10 cellular contexts compared by ENCODE assay signal in genomic region chr1:31811605-31812004, GRCh38. TPM values are rescaled to one million over a fixed set of nuclear protein-coding genes. Genes with fewer than 3 reads are reported as not detected.
DNase-seq lines count a peak whose midpoint lies in the region; ATAC-seq and TF ChIP-seq lines count a peak whose summit lies in the region.
"Had no signal": no experiment of that assay in that cellular context is flagged by ENCODE, and none has a peak within 500 bp of the region (broad histone marks: within the 10 kb centered on the region; RNA-seq: fewer than 3 reads in every experiment).

No MANE protein-coding gene starts in this region.

- no peak overlapping the region for H2BK20ac ChIP-seq in H9 (ENCODE audit: low read depth, low read length, poor library complexity, severe bottlenecking)

- no peak overlapping the region for H3K4ac ChIP-seq in H9 (ENCODE audit: low read depth, low read length)

- no peaks in the 10 kb centered on the region for H3K27me3 ChIP-seq in H9 (ENCODE audit: insufficient read depth, low read length)
- H3K27me3 ChIP-seq in upper lobe of right lung = no peaks in the 10 kb centered on the region
- H3K27me3 ChIP-seq: vagina had no signal

- H3K79me1 ChIP-seq in H9 (ENCODE audit: insufficient read depth, low read depth, low read length, poor library complexity, severe bottlenecking) = no peaks in the 10 kb centered on the region

- H4K20me1 ChIP-seq in H9 (ENCODE audit: control insufficient read depth, insufficient read depth, insufficient read length) = no peaks in the 10 kb centered on the region

- ATAC-seq in omental fat pad (ENCODE audit: low FRiP score) (peak; percentile 29), HG02610 (IDR thresholded peaks at IDR 0.05; ENCODE audit: unreplicated experiment) (no peak), GM18870 (IDR thresholded peaks at IDR 0.05; ENCODE audit: unreplicated experiment) (no peak), upper lobe of right lung (no peak)
- ATAC-seq in stimulated activated naive CD8-positive, alpha-beta T cell treated with anti-CD3 and anti-CD28 coated beads, Interleukin-15, Interleukin-2, amounts not matched to agents 100 U/mL and 50 U/mL, for 24 hours = no peak

- H3K56ac ChIP-seq in H9 (ENCODE audit: insufficient read length, low read depth, low read length) = no peak overlapping the region

- H3K27ac ChIP-seq in H9 (ENCODE audit: insufficient read length, low read depth, low read length) = no peak overlapping the region
- H3K27ac ChIP-seq in upper lobe of right lung = no peak overlapping the region
- H3K27ac ChIP-seq: PC-9, vagina had no signal

- H3K4me3 ChIP-seq in upper lobe of right lung = no peak overlapping the region
- H3K4me3 ChIP-seq: PC-9, vagina had no signal

- H3K4me3 Mint-ChIP-seq in H9 (no peak overlapping the region), endothelial cell (ENCODE audit: unreplicated experiment) (no peak overlapping the region)

- no peak overlapping the region for H2BK120ac ChIP-seq in H9 (ENCODE audit: low read depth, low read length, poor library complexity, severe bottlenecking)

- peaks cover 4 to 9% of the 10 kb centered on the region in 2 experiments; a peak in 4 of 5 replicates for H3K9me3 Mint-ChIP-seq in H9
- no peaks in the 10 kb centered on the region for H3K9me3 Mint-ChIP-seq in endothelial cell (ENCODE audit: unreplicated experiment)

- no peak overlapping the region for H2AFZ ChIP-seq in H9 (ENCODE audit: low read length)
- H2AFZ ChIP-seq: PC-9 had no signal

- H3K9ac ChIP-seq in H9 (ENCODE audit: extremely low read depth, insufficient read length, low read length) = no peak overlapping the region

- peaks cover 8 to 10% of the 10 kb centered on the region in 2 experiments for H3K4me1 Mint-ChIP-seq in H9
- no peaks in the 10 kb centered on the region for H3K4me1 Mint-ChIP-seq in endothelial cell (ENCODE audit: unreplicated experiment)

- WGBS in H9 (ENCODE audit: extremely low coverage, insufficient read length, low lambda C conversion rate) = no CpG with 5 or more reads among the region's 7 CpGs

- DNase-seq in H9 (peak; percentile 71), NCI-H446 treated with DMSO at 0.1 percent for 48 hours (lab: John Stamatoyannopoulos, UW) (peak; percentile 22), endothelial cell (ENCODE audit: low spot score) (peak; percentile 43), omental fat pad (ENCODE audit: low spot score) (no peak), upper lobe of right lung (no peak)
- no peak for DNase-seq in stimulated activated naive CD8-positive, alpha-beta T cell treated with anti-CD3 and anti-CD28 coated beads, Interleukin-15, Interleukin-2, amounts not matched to agents 100 U/mL and 50 U/mL, for 24 hours
- DNase-seq: PC-9 had no signal

- no peak overlapping the region for H4K8ac ChIP-seq in H9 (replicated peaks; ENCODE audit: insufficient read length, low read depth, low read length)

- no peaks in the 10 kb centered on the region for H3K23me2 ChIP-seq in H9 (ENCODE audit: insufficient read length, low read depth, low read length, poor library complexity, severe bottlenecking)

- H3K4me1 ChIP-seq in H9 (ENCODE audit: insufficient read depth, low read length) (no peaks in the 10 kb centered on the region), upper lobe of right lung (no peaks in the 10 kb centered on the region)
- H3K4me1 ChIP-seq: vagina had no signal

- H3K36me3 Mint-ChIP-seq in H9 (ENCODE audit: insufficient read depth in 1 of 3, low read depth in 3 of 3) (no peaks in the 10 kb centered on the region), endothelial cell (ENCODE audit: low read depth, unreplicated experiment) (no peaks in the 10 kb centered on the region)

- no peak overlapping the region for H3K14ac ChIP-seq in H9 (ENCODE audit: insufficient read depth, low read length)

- no peak overlapping the region for H3T11ph ChIP-seq in H9 (ENCODE audit: low read length)

- H3K79me2 ChIP-seq in H9 (ENCODE audit: insufficient read depth, low read length) = no peaks in the 10 kb centered on the region

- H4K91ac ChIP-seq in H9 (ENCODE audit: insufficient read length, low read depth, low read length) = no peak overlapping the region

- H3K9me3 ChIP-seq in H9 (ENCODE audit: control insufficient read depth, low read depth, low read length) (no peaks in the 10 kb centered on the region), upper lobe of right lung (no peaks in the 10 kb centered on the region)
- H3K9me3 ChIP-seq: vagina had no signal

- H4K5ac ChIP-seq in H9 (ENCODE audit: insufficient read length, low read depth, low read length) = no peak overlapping the region

- TF ChIP-seq CTCF in H9 (conservative IDR thresholded peaks at IDR 0.05) = no peak
- no peak for TF ChIP-seq CTCF in endothelial cell (IDR thresholded peaks at IDR 0.05; ENCODE audit: unreplicated experiment)
- no peak for TF ChIP-seq CTCF in omental fat pad (IDR thresholded peaks at IDR 0.05)
- TF ChIP-seq CTCF in upper lobe of right lung (IDR thresholded peaks at IDR 0.05) = no peak

- H3K36me3 ChIP-seq in upper lobe of right lung = no peaks in the 10 kb centered on the region
- H3K36me3 ChIP-seq: vagina had no signal

- no peak overlapping the region for H3K4me2 ChIP-seq in H9 (ENCODE audit: insufficient read depth, insufficient read length, low read length)
- H3K4me2 ChIP-seq: PC-9 had no signal

- no peak overlapping the region for H2BK12ac ChIP-seq in H9 (ENCODE audit: insufficient read length, low read depth, low read length)

- H3K27ac Mint-ChIP-seq in H9 (no peak overlapping the region; a peak in 1 of 7 replicates), endothelial cell (ENCODE audit: unreplicated experiment) (no peak overlapping the region)

- H2BK5ac ChIP-seq in H9 (ENCODE audit: insufficient read length, low read length) = no peak overlapping the region

- H2BK15ac ChIP-seq in H9 (ENCODE audit: low read depth, low read length) = no peak overlapping the region

- H3K18ac ChIP-seq in H9 (ENCODE audit: insufficient read length, low read depth, low read length) = no peak overlapping the region

- intact Hi-C loops in upper lobe of right lung (cut with DNase I) = loop anchor here (10.0 kb wide), 1 partner anchor 143 kb away; no protein-coding TSS in a partner anchor

- H2AK5ac ChIP-seq in H9 (ENCODE audit: insufficient read length, low read length) = no peak overlapping the region

- no peaks in the 10 kb centered on the region; the same call in 1 of the 2 replicates for H3K27me3 Mint-ChIP-seq in H9 (ENCODE audit: low read depth)
- H3K27me3 Mint-ChIP-seq in endothelial cell (ENCODE audit: unreplicated experiment) = peaks cover 1% of the 10 kb centered on the region

- H3K23ac ChIP-seq in H9 (ENCODE audit: insufficient read length, low read depth, low read length) = no peak overlapping the region

RNA-seq across cellular contexts. Expression of gene SPOCD1, which starts 4.2 kb away (rescaled TPM):
- total RNA-seq in H9 (2021) = 1.5 and 2.7 TPM in 2 replicates
- 1.5 TPM for total RNA-seq in endothelial cell (ENCODE audit: unreplicated experiment)
- 10 to 100 TPM in 2 of 4 donors, under 1 TPM in 1, not detected in 1; 0.63 to 23.9 (median 23.2) TPM for total RNA-seq in omental fat pad
- total RNA-seq in upper lobe of right lung = 31.4 TPM

RNA-seq across cellular contexts. Expression of gene ADGRB2, which starts 47.5 kb away (rescaled TPM):
- total RNA-seq in H9 (2021) (10.7 and 10.9 TPM in 2 replicates), endothelial cell (ENCODE audit: unreplicated experiment) (0.44 TPM), omental fat pad (1 to 10 TPM in 3 of 4 donors, under 1 TPM in 1; 0.79 to 7.5 (median 3.3) TPM), upper lobe of right lung (0.69 TPM)

Comparison
In these comparisons a context has a peak if more than half of its experiments do, and no peak if none do; other contexts are left out.
1. DNase-seq: peak in H9 (single experiment), NCI-H446 treated with DMSO at 0.1 percent for 48 hours (single experiment) and endothelial cell (single experiment); none in omental fat pad (single experiment), stimulated activated naive CD8-positive, alpha-beta T cell treated with anti-CD3 and anti-CD28 coated beads, Interleukin-15, Interleukin-2, amounts not matched to agents 100 U/mL and 50 U/mL, for 24 hours (single experiment) and upper lobe of right lung (single experiment).